Comparison of ENCODE assay signal across 31 cellular contexts in the genomic region with DNA sequence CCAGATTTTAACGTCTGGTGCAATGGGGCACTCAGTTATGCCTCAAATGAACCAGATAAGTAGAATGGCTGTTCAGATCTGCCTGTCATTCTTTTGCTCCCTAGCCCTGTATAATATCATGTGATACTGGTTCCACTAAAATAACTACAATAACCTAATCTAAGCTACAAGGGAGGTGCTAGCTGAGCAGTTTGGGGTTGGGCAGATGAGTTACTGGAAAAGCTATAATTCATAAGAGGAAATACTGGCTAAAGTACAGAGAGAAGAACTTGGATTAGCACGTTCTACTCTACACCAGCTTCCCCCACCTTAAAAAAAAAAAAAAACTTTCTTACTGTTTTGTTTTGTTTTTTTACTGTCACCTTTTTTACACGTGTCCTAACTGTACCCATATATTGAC.
"Had no signal": no experiment of that assay in that cellular context is flagged by ENCODE, and none has a peak within 500 bp of the region (broad histone marks: within the 10 kb centered on the region; RNA-seq: fewer than 3 reads in every experiment).

No MANE protein-coding gene starts in this region.

- H3K36me3 ChIP-seq: adrenal gland, brain microvascular endothelial cell, breast epithelium had no signal

- H3K9me3 ChIP-seq: adrenal gland, body of pancreas, breast epithelium had no signal

- H3K27me3 ChIP-seq: adrenal gland, body of pancreas, brain microvascular endothelial cell, breast epithelium had no signal

- H3K27ac ChIP-seq: adrenal gland, body of pancreas, brain microvascular endothelial cell, breast epithelium, VCaP had no signal

- ATAC-seq: activated CD8-positive, alpha-beta T cell treated with anti-CD3 and anti-CD28 coated beads for 36 hours; activated naive CD4-positive, alpha-beta T cell treated with anti-CD3 and anti-CD28 coated beads, Interleukin-2, amount 50 U/mL, for 72 hours; activated T-cell treated with anti-CD3 and anti-CD28 coated beads, Interleukin-2, amount 50 U/mL, for 4 hours; activated T-cell treated with anti-CD3 and anti-CD28 coated beads, Interleukin-2, amount 50 U/mL, for 72 hours; activated T-helper 17 cell treated with anti-CD3 and anti-CD28 coated beads, Interleukin-2, amount 50 U/mL, for 72 hours; body of pancreas had no signal

- H3K4me3 ChIP-seq: adrenal gland, body of pancreas, breast epithelium had no signal

- DNase-seq: activated B cell treated with CpG ODN at 0.5 μM for 24 hours; activated CD4-positive, alpha-beta memory T cell treated with anti-CD3 and anti-CD28 coated beads for 36 hours; activated CD4-positive, alpha-beta T cell treated with anti-CD3 and anti-CD28 coated beads for 4 hours; activated CD4-positive, alpha-beta T cell treated with anti-CD3 and anti-CD28 coated beads, Interleukin-2, amount 10 ng/mL, durations not matched to agents 24 days and 14 days; activated CD4-positive, alpha-beta T cell treated with anti-CD3 and anti-CD28 coated beads, Interleukin-2, amount 50 U/mL, for 1 hour; activated CD4-positive, alpha-beta T cell treated with anti-CD3 and anti-CD28 coated beads, Interleukin-2, amount 50 U/mL, for 4 hours; activated CD4-positive, CD25-positive, alpha-beta regulatory T cell treated with anti-CD3 and anti-CD28 coated beads, Interleukin-2, amount 50 U/mL, for 72 hours; activated CD8-positive, alpha-beta memory T cell treated with anti-CD3 and anti-CD28 coated beads, Interleukin-2, amount 50 U/mL, for 4 hours; activated CD8-positive, alpha-beta T cell treated with anti-CD3 and anti-CD28 coated beads for 36 hours; activated effector memory CD4-positive, alpha-beta T cell treated with anti-CD3 and anti-CD28 coated beads, Interleukin-2, amount 50 U/mL, for 16 hours; activated gamma-delta T cell treated with Interleukin-2 at 50 U/mL for 16 hours; activated naive CD4-positive, alpha-beta T cell; activated naive CD4-positive, alpha-beta T cell treated with anti-CD3 and anti-CD28 coated beads for 36 hours; activated naive CD4-positive, alpha-beta T cell treated with anti-CD3 and anti-CD28 coated beads, Interleukin-2, amount 50 U/mL, for 16 hours; activated naive CD8-positive, alpha-beta T cell treated with anti-CD3 and anti-CD28 coated beads for 36 hours; activated T-cell treated with anti-CD3 and anti-CD28 coated beads for 4 hours; activated T-cell treated with anti-CD3 and anti-CD28 coated beads, Interleukin-2, amount 50 U/mL, for 1 hour; activated T-cell treated with anti-CD3 and anti-CD28 coated beads, Interleukin-2, amount 50 U/mL, for 4 hours; activated T-cell treated with anti-CD3 and anti-CD28 coated beads, Interleukin-2, amount 50 U/mL, for 72 hours; adrenal gland; amniotic stem cell; aorta; body of pancreas; brain microvascular endothelial cell; central memory CD4-positive, alpha-beta T cell; T-helper 2 cell; T-helper 9 cell had no signal

- H3K4me1 ChIP-seq: adrenal gland, body of pancreas, breast epithelium had no signal
